ENCODE assay signal across 24 cellular contexts in the genomic region with DNA sequence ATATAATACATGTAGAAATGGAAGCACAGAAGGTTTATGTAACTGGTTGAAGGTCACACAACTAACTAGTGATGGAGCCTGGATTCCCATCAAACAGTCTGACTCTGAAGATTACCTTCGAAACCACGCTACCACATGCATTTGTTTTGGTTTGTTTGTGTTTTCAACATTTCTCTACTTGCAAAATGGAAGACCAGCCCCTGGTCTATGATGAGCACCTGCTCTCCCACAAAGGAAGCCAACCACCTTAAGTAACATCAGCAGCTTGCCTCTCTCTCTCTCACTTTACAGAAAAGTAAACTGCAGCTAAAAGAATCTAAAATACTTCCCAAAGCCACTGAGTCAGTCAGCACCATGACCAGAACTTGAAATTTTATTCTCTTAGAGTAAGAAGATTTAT.
"Had no signal": no experiment of that assay in that cellular context is flagged by ENCODE, and none has a peak within 500 bp of the region (broad histone marks: within the 10 kb centered on the region; RNA-seq: fewer than 3 reads in every experiment).

No MANE protein-coding gene starts in this region.

- DNase-seq: IMR-90, Karpas-422, MM.1S, NCI-H1092 treated with DMSO at 0.1 percent for 48 hours, NCI-H1436, NCI-H187, NCI-H2029, NCI-H2081 treated with DMSO at 0.1 percent for 48 hours, NCI-H2171, NCI-H226, NCI-H446, NCI-H510A, NCI-H524 treated with DMSO at 0.1 percent for 48 hours, NCI-H82, PC-9, Peyer's patch, SHP77 treated with DMSO at 0.1 percent for 48 hours, SJCRH30, T-helper 1 cell, T-helper 17 cell had no signal

- H3K27ac Mint-ChIP-seq: T-helper 17 cell had no signal

- H3K27me3 ChIP-seq: Peyer's patch, SJCRH30 had no signal

- H3K9me3 ChIP-seq: Peyer's patch, SJCRH30 had no signal

- H3K4me1 ChIP-seq: Peyer's patch, SJCRH30 had no signal

- H3K36me3 ChIP-seq: Peyer's patch, SJCRH30 had no signal

- H3K4me3 ChIP-seq: K562, PC-9, Peyer's patch, SJCRH30 had no signal

- ATAC-seq: HepG2, K562, Right ventricle myocardium inferior, SK-N-SH treated with all-trans-retinoic acid at 6 μM for 48 hours, T-helper 17 cell had no signal

- FAIRE-seq: HepG2, K562 had no signal

- H2AFZ ChIP-seq: PC-9 had no signal

- H3K4me2 ChIP-seq: PC-9 had no signal

- H3K4me3 Mint-ChIP-seq: T-helper 17 cell had no signal

- H3K27ac ChIP-seq: PC-9, Peyer's patch, SJCRH30 had no signal
